15 cellular contexts compared by ENCODE assay signal in the genomic region with DNA sequence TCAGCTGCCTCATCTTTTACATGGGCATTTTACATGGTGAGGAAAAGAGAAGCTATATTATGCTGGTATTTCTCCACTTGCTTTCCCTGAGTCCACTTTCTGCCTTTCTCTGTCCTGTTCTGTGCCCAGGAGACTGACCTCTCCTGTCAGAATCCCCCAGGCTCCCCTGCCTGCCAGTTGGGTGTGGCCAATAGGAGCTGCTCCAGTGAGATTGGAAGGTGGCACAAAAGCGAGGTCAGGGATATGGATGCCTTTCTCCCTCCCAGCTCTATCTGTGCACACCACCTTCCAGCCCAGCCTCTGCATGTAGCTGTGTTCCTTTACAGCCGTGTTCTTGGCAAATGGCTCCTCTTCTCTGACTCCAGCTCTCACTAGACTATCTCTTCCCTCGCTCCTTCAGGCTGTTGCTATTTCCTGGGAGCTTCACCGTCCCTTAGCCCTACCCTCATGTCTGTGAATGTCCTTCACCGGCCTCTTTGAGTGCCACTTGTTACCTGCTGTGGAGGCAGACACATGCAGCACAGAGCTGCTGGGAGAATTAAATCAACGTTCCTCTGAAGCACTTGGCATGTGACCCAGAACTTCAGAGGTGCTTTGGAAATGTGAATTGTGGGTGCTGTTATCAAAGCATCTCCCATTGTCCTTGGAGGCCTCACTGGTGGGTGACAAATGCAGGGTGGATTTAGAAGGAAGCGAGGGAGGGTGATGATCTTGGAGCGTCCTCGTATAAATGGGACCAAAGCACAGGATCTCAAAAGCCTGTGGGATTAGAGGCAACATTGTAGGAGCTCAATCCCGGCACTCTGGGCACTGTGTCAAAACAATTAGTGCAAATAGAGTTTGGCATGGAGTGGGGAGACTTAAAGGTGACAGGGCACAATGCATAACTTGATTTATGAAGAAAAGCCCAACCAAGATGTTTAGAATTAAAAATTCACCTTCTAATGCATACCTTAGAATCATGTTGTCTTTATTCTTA.
DNase-seq lines count a peak whose midpoint lies in the region; ATAC-seq lines count a peak whose summit lies in the region.
"Had no signal": no experiment of that assay in that cellular context is flagged by ENCODE, and none has a peak within 500 bp of the region (broad histone marks: within the 10 kb centered on the region; RNA-seq: fewer than 3 reads in every experiment).

No MANE protein-coding gene starts in this region.

- peak; percentile 61 for DNase-seq in DMS79 treated with DMSO at 0.1 percent for 48 hours (lab: John Stamatoyannopoulos, UW)
- DNase-seq in NCI-H187 (lab: John Stamatoyannopoulos, UW) = peak; percentile 32 to 45
- DNase-seq in SHP77 (lab: John Stamatoyannopoulos, UW) = peak; percentile 13 to 56
- peak; percentile 19 for DNase-seq in retina
- DNase-seq in NCI-H226 = no peak
- DNase-seq: activated CD4-positive, alpha-beta T cell treated with anti-CD3 and anti-CD28 coated beads for 1 hour; activated CD8-positive, alpha-beta memory T cell treated with anti-CD3 and anti-CD28 coated beads, Interleukin-2, amount 50 U/mL, for 48 hours; Caco-2; GM23248; islet precursor cell; NCI-H524 treated with DMSO at 0.1 percent for 48 hours; PC-3; stimulated activated naive CD8-positive, alpha-beta T cell treated with anti-CD3 and anti-CD28 coated beads, Interleukin-15, amount 100 ng/mL, for 72 hours had no signal

- ATAC-seq in GM18870 (IDR thresholded peaks at IDR 0.05; ENCODE audit: unreplicated experiment) (no peak), GM21723 (IDR thresholded peaks at IDR 0.05; ENCODE audit: unreplicated experiment) (no peak)
- ATAC-seq: PC-3; stimulated activated naive CD8-positive, alpha-beta T cell treated with anti-CD3 and anti-CD28 coated beads, Interleukin-15, amount 100 ng/mL, for 72 hours had no signal
